ENCODE assay signal across 9 cellular contexts in genomic region chr4:154416183-154416543, GRCh38.
DNase-seq lines count a peak whose midpoint lies in the region; ATAC-seq and TF ChIP-seq lines count a peak whose summit lies in the region.
"Had no signal": no experiment of that assay in that cellular context is flagged by ENCODE, and none has a peak within 500 bp of the region (broad histone marks: within the 10 kb centered on the region; RNA-seq: fewer than 3 reads in every experiment).

No MANE protein-coding gene starts in this region.

- no peak for ATAC-seq in GM19455 (IDR thresholded peaks at IDR 0.05; ENCODE audit: unreplicated experiment)

- H3K9ac ChIP-seq in parathyroid adenoma, result no peak overlapping the region

- peak; percentile 7 for DNase-seq in NCI-H2227 (lab: John Stamatoyannopoulos, UW; ENCODE audit: unreplicated experiment)
- DNase-seq in NCI-H2227 treated with DMSO at 0.1 percent for 48 hours (lab: John Stamatoyannopoulos, UW), result no peak
- DNase-seq in HFF-Myc (ENCODE audit: extremely low read depth, low read depth), result no peak
- DNase-seq in Peyer's patch, result peak in 1 of 3 donors; percentile 38
- peak; percentile 1 to 29 for DNase-seq in foreskin fibroblast
- DNase-seq in activated CD4-positive, alpha-beta T cell treated with anti-CD3 and anti-CD28 coated beads, Interleukin-2, amount 50 U/mL, for 48 hours, result no peak
- DNase-seq: CD4-positive, CD25-positive, alpha-beta regulatory T cell had no signal

- peak overlapping the region; percentile 29 for H3K4me3 ChIP-seq in HFF-Myc (replicated peaks; ENCODE audit: low read depth, low read length)
- H3K4me3 ChIP-seq in Peyer's patch, result peak overlapping the region; percentile 32 to 49 (median 38)
- peak overlapping the region; percentile 36 to 63 for H3K4me3 ChIP-seq in foreskin fibroblast (ENCODE audit: low read depth in 1 of 2, low read length in 2 of 2)
- H3K4me3 ChIP-seq in parathyroid adenoma (ENCODE audit: low read depth, low read length), result peak overlapping the region; percentile 56

- TF ChIP-seq POLR2A in Peyer's patch (IDR thresholded peaks at IDR 0.05), result no peak

- H3K79me2 ChIP-seq in parathyroid adenoma, result no peaks in the 10 kb centered on the region

- TF ChIP-seq CTCF in HFF-Myc (IDR thresholded peaks at IDR 0.05; ENCODE audit: low read depth, low read length, missing control alignments) (peak; percentile 5), Peyer's patch (IDR thresholded peaks at IDR 0.05) (no peak), foreskin fibroblast (IDR thresholded peaks at IDR 0.05; ENCODE audit: low read depth, low read length) (no peak), parathyroid adenoma (IDR thresholded peaks at IDR 0.05) (no peak)

- H2AFZ ChIP-seq in parathyroid adenoma, result peak overlapping the region; percentile 72

- peak overlapping the region; percentile 84 for H3K4me2 ChIP-seq in parathyroid adenoma (ENCODE audit: low read length)

- H3K4me1 ChIP-seq in Peyer's patch, result peaks cover 0 to 5% (median 0%) of the 10 kb centered on the region in 4 donors
- no peaks in the 10 kb centered on the region for H3K4me1 ChIP-seq in parathyroid adenoma

- no peaks in the 10 kb centered on the region for H3K27me3 ChIP-seq in Peyer's patch
- no peaks in the 10 kb centered on the region for H3K27me3 ChIP-seq in parathyroid adenoma (ENCODE audit: control insufficient read depth, insufficient read depth, low read length)

- H3K36me3 ChIP-seq in Peyer's patch (no peaks in the 10 kb centered on the region), parathyroid adenoma (ENCODE audit: control insufficient read depth, insufficient read depth, low read length) (no peaks in the 10 kb centered on the region)

- H3K27ac ChIP-seq in Peyer's patch (peak overlapping the region in 3 of 4 donors; percentile 28 to 63 (median 55)), parathyroid adenoma (no peak overlapping the region)

- no peaks in the 10 kb centered on the region for H3K9me3 ChIP-seq in Peyer's patch
- no peaks in the 10 kb centered on the region for H3K9me3 ChIP-seq in parathyroid adenoma (ENCODE audit: control insufficient read depth, low read length)

Comparison
In these comparisons a context has a peak if more than half of its experiments do, and no peak if none do; other contexts are left out.
1. DNase-seq: peak in NCI-H2227 (single experiment) and foreskin fibroblast (2 of 2); none in NCI-H2227 treated with DMSO at 0.1 percent for 48 hours (single experiment), HFF-Myc (single experiment) and activated CD4-positive, alpha-beta T cell treated with anti-CD3 and anti-CD28 coated beads, Interleukin-2, amount 50 U/mL, for 48 hours (0 of 2).
2. Peak in every context shown above with its lines, with median percentiles within 50 percentile points of each other: H3K4me3 ChIP-seq.